Comparison of ENCODE assay signal across 11 cellular contexts in the genomic region with DNA sequence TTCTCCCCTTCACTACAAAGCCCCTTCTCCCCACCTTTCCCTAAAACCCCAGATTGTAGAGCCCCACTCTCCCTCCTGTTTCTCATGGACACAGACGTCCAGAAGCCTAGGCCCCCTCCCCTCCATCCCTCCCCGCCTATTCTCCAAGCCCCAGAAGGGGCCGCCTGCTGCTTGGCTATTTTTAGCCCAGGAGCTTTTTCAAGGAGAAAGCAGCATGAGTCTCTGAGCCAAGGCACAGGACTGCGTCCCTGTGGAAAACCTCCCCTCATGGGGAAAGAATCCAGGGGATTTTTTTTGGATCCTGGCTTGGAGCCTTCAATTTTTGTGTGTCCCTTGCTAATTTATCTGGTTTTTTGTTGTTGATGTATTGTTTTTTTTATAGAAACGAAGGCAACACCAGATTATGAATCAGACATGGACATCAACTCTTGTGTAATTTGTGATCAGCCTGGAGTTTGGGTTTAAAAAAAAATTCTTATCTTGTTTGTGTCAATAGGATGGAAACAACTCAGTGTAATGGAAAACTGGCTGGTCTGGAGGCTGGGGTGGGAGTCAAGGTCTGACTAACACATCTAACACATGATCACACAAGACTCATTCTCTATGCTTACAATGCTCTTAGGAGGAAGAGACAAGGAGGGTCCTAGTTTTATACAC. TPM values are rescaled to one million over a fixed set of nuclear protein-coding genes. Genes with fewer than 3 reads are reported as not detected.
DNase-seq lines count a peak whose midpoint lies in the region; ATAC-seq, FAIRE-seq and TF ChIP-seq lines count a peak whose summit lies in the region.
"Had no signal": no experiment of that assay in that cellular context is flagged by ENCODE, and none has a peak within 500 bp of the region (broad histone marks: within the 10 kb centered on the region; RNA-seq: fewer than 3 reads in every experiment).

No MANE protein-coding gene starts in this region.

- H4K91ac ChIP-seq in H9 (ENCODE audit: insufficient read length, low read depth, low read length): no peak overlapping the region

- H2AK5ac ChIP-seq in H9 (ENCODE audit: insufficient read length, low read length): no peak overlapping the region

- in situ Hi-C loops in astrocyte of the spinal cord (cut with HindIII; ENCODE audit: low sequenced_read_pairs): no loop called here

- H3K9me3 Mint-ChIP-seq in H9: peaks cover 7 to 12% of the 10 kb centered on the region in 2 experiments
- H3K9me3 Mint-ChIP-seq in natural killer cell treated with Interleukin-12 subunit alpha and Interleukin-12 subunit beta and Interleukin-15 and Interleukin-18, amount 100 ng/mL, for 72 hours: no peaks in the 10 kb centered on the region

- no peak overlapping the region for H2BK20ac ChIP-seq in H9 (ENCODE audit: low read depth, low read length, poor library complexity, severe bottlenecking)

- no peak overlapping the region for H3K9ac ChIP-seq in H9 (ENCODE audit: extremely low read depth, insufficient read length, low read length)

- H3K4me1 ChIP-seq in H9 (ENCODE audit: insufficient read depth, low read length): peaks cover 6% of the 10 kb centered on the region; the same call in 1 of the 2 replicates
- peaks cover 5% of the 10 kb centered on the region for H3K4me1 ChIP-seq in hepatocyte (ENCODE audit: insufficient read depth)

- no peak for FAIRE-seq in HTR-8/SVneo (lab: Jason Lieb, UNC)

- no peak overlapping the region for H3K56ac ChIP-seq in H9 (ENCODE audit: insufficient read length, low read depth, low read length)

- peaks cover 0 to 12% (median 3%) of the 10 kb centered on the region in 3 experiments; a peak in 4 of 7 replicates for H3K36me3 Mint-ChIP-seq in H9 (ENCODE audit: insufficient read depth in 1 of 3, low read depth in 3 of 3)
- peaks cover 6% of the 10 kb centered on the region for H3K36me3 Mint-ChIP-seq in natural killer cell treated with Interleukin-12 subunit alpha and Interleukin-12 subunit beta and Interleukin-15 and Interleukin-18, amount 100 ng/mL, for 72 hours

- no peak overlapping the region for H2BK15ac ChIP-seq in H9 (ENCODE audit: low read depth, low read length)

- ATAC-seq in natural killer cell treated with Interleukin-12 subunit alpha and Interleukin-12 subunit beta and Interleukin-15 and Interleukin-18, amount 100 ng/mL, for 72 hours: no peak
- ATAC-seq: PC-3 had no signal

- H3K4me2 ChIP-seq in H9 (ENCODE audit: insufficient read depth, insufficient read length, low read length) (no peak overlapping the region), hepatocyte (peak overlapping the region; percentile 17)

- no peaks in the 10 kb centered on the region for H3K79me1 ChIP-seq in H9 (ENCODE audit: insufficient read depth, low read depth, low read length, poor library complexity, severe bottlenecking)

- peak overlapping the region in 1 of 3 experiments; percentile 74; a peak in 3 of 7 replicates for H3K27ac Mint-ChIP-seq in H9
- no peak overlapping the region for H3K27ac Mint-ChIP-seq in natural killer cell treated with Interleukin-12 subunit alpha and Interleukin-12 subunit beta and Interleukin-15 and Interleukin-18, amount 100 ng/mL, for 72 hours

- no peaks in the 10 kb centered on the region for H4K20me1 ChIP-seq in H9 (ENCODE audit: control insufficient read depth, insufficient read depth, insufficient read length)
- no peaks in the 10 kb centered on the region for H4K20me1 ChIP-seq in hepatocyte (ENCODE audit: insufficient read depth, poor library complexity, severe bottlenecking)

- H3K9me3 ChIP-seq in H9 (ENCODE audit: control insufficient read depth, low read depth, low read length): no peaks in the 10 kb centered on the region
- H3K9me3 ChIP-seq in hepatocyte (ENCODE audit: low read depth): no peaks in the 10 kb centered on the region

- H4K5ac ChIP-seq in H9 (ENCODE audit: insufficient read length, low read depth, low read length): no peak overlapping the region

- no peak overlapping the region for H2BK12ac ChIP-seq in H9 (ENCODE audit: insufficient read length, low read depth, low read length)

- H3K79me2 ChIP-seq in H9 (ENCODE audit: insufficient read depth, low read length) (no peaks in the 10 kb centered on the region), hepatocyte (no peaks in the 10 kb centered on the region)

- DNase-seq in H9: peak; percentile 67
- DNase-seq in astrocyte of the spinal cord (ENCODE audit: low read depth, low spot score): peak; percentile 10
- peak; percentile 75 for DNase-seq in hepatocyte (ENCODE audit: low spot score)
- peak; percentile 27 for DNase-seq in renal cortical epithelial cell (ENCODE audit: low read depth)
- DNase-seq in HK-2 (ENCODE audit: unreplicated experiment): no peak
- no peak for DNase-seq in HTR-8/SVneo (ENCODE audit: insufficient read length, low spot score)
- no peak for DNase-seq in natural killer cell treated with Interleukin-12 subunit alpha and Interleukin-12 subunit beta and Interleukin-15 and Interleukin-18, amount 100 ng/mL, for 72 hours (ENCODE audit: low spot score)
- DNase-seq in stimulated activated CD4-positive, alpha-beta T cell treated with anti-CD3 and anti-CD28 coated beads, Interleukin-15, amount 100 ng/mL, for 24 hours: no peak
- DNase-seq: activated CD8-positive, alpha-beta memory T cell treated with anti-CD3 and anti-CD28 coated beads, Interleukin-2, amount 50 U/mL, for 48 hours; DMS53; PC-3 had no signal

- H3K9me2 ChIP-seq in hepatocyte (replicated peaks; ENCODE audit: insufficient read depth): no peaks in the 10 kb centered on the region

- no peak overlapping the region for H3T11ph ChIP-seq in H9 (ENCODE audit: low read length)

- H3K14ac ChIP-seq in H9 (ENCODE audit: insufficient read depth, low read length): no peak overlapping the region

- no CpG with 5 or more reads among the region's 5 CpGs for WGBS in H9 (ENCODE audit: extremely low coverage, insufficient read length, low lambda C conversion rate)
- 24% methylated on average over 5 of the region's 5 CpGs for WGBS in hepatocyte (ENCODE audit: low lambda C conversion rate, missing lambda C conversion rate)

- H3K36me3 ChIP-seq in hepatocyte (replicated peaks; ENCODE audit: insufficient read depth, low read depth): no peaks in the 10 kb centered on the region

- H2BK120ac ChIP-seq in H9 (ENCODE audit: low read depth, low read length, poor library complexity, severe bottlenecking): no peak overlapping the region

- H3K27ac ChIP-seq in H9 (ENCODE audit: insufficient read length, low read depth, low read length) (no peak overlapping the region), hepatocyte (peak overlapping the region; percentile 63)

- H2AFZ ChIP-seq in H9 (ENCODE audit: low read length) (no peak overlapping the region), hepatocyte (no peak overlapping the region)

- no peak overlapping the region for H2BK5ac ChIP-seq in H9 (ENCODE audit: insufficient read length, low read length)

- H3K4me1 Mint-ChIP-seq in H9: peaks cover 25 to 38% of the 10 kb centered on the region in 2 experiments
- H3K4me1 Mint-ChIP-seq in natural killer cell treated with Interleukin-12 subunit alpha and Interleukin-12 subunit beta and Interleukin-15 and Interleukin-18, amount 100 ng/mL, for 72 hours (ENCODE audit: low read depth in 2 of 2): no peaks in the 10 kb centered on the region

- peak overlapping the region in 1 of 2 experiments; percentile 43; a peak in 1 of 5 replicates for H3K4me3 Mint-ChIP-seq in H9
- no peak overlapping the region for H3K4me3 Mint-ChIP-seq in natural killer cell treated with Interleukin-12 subunit alpha and Interleukin-12 subunit beta and Interleukin-15 and Interleukin-18, amount 100 ng/mL, for 72 hours

- no peaks in the 10 kb centered on the region for H3K27me3 ChIP-seq in H9 (ENCODE audit: insufficient read depth, low read length)
- H3K27me3 ChIP-seq in hepatocyte: no peaks in the 10 kb centered on the region

- H3K4me3 ChIP-seq in astrocyte of the spinal cord (ENCODE audit: low read depth, low read length) (no peak overlapping the region), hepatocyte (no peak overlapping the region)

- peaks cover 22% of the 10 kb centered on the region for H3K27me3 Mint-ChIP-seq in H9 (ENCODE audit: low read depth)
- H3K27me3 Mint-ChIP-seq in natural killer cell treated with Interleukin-12 subunit alpha and Interleukin-12 subunit beta and Interleukin-15 and Interleukin-18, amount 100 ng/mL, for 72 hours: peaks cover 33 to 36% of the 10 kb centered on the region in 2 donors

- H3K4ac ChIP-seq in H9 (ENCODE audit: low read depth, low read length): no peak overlapping the region

- H3K18ac ChIP-seq in H9 (ENCODE audit: insufficient read length, low read depth, low read length): peak overlapping the region; percentile 30

- H3K23me2 ChIP-seq in H9 (ENCODE audit: insufficient read length, low read depth, low read length, poor library complexity, severe bottlenecking): no peaks in the 10 kb centered on the region

- TF ChIP-seq CTCF in H9 (conservative IDR thresholded peaks at IDR 0.05): no peak
- TF ChIP-seq CTCF in astrocyte of the spinal cord (IDR thresholded peaks at IDR 0.05; ENCODE audit: low read depth, low read length): no peak
- no peak for TF ChIP-seq CTCF in hepatocyte (IDR thresholded peaks at IDR 0.05; ENCODE audit: poor library complexity)

- no peak overlapping the region for H4K8ac ChIP-seq in H9 (replicated peaks; ENCODE audit: insufficient read length, low read depth, low read length)

- H3K23ac ChIP-seq in H9 (ENCODE audit: insufficient read length, low read depth, low read length): no peak overlapping the region

RNA-seq across cellular contexts. Expression of a gene that starts 17.4 kb away (rescaled TPM):
- total RNA-seq in H9 (2021) (not detected in 2 replicates), hepatocyte (not detected in 2 replicates), renal cortical epithelial cell (not detected in 2 replicates)
- polyA plus RNA-seq in hepatocyte: not detected in 2 replicates
- not detected for total RNA-seq in natural killer cell treated with Interleukin-12 subunit alpha and Interleukin-12 subunit beta and Interleukin-15 and Interleukin-18, amount 100 ng/mL, for 72 hours
- total RNA-seq: PC-3 had no signal

RNA-seq across cellular contexts. Expression of a gene that starts 35.7 kb away (rescaled TPM):
- total RNA-seq in H9 (2021) (7.5 and 9.1 TPM in 2 replicates), hepatocyte (5.9 and 9.9 TPM in 2 replicates), renal cortical epithelial cell (12.0 and 16.7 TPM in 2 replicates)
- polyA plus RNA-seq in hepatocyte: 21.4 and 23.1 TPM in 2 replicates
- total RNA-seq in natural killer cell treated with Interleukin-12 subunit alpha and Interleukin-12 subunit beta and Interleukin-15 and Interleukin-18, amount 100 ng/mL, for 72 hours: 1 to 10 TPM; 3.4 to 5.4 TPM

Comparison
In these comparisons a context has a peak if more than half of its experiments do, and no peak if none do; other contexts are left out.
1. DNase-seq: peak in H9 (single experiment), astrocyte of the spinal cord (single experiment), hepatocyte (single experiment) and renal cortical epithelial cell (single experiment); none in HK-2 (single experiment), HTR-8/SVneo (single experiment), natural killer cell treated with Interleukin-12 subunit alpha and Interleukin-12 subunit beta and Interleukin-15 and Interleukin-18, amount 100 ng/mL, for 72 hours (single experiment) and stimulated activated CD4-positive, alpha-beta T cell treated with anti-CD3 and anti-CD28 coated beads, Interleukin-15, amount 100 ng/mL, for 24 hours (single experiment).